Comparison of ENCODE assay signal across 24 cellular contexts in the genomic region with DNA sequence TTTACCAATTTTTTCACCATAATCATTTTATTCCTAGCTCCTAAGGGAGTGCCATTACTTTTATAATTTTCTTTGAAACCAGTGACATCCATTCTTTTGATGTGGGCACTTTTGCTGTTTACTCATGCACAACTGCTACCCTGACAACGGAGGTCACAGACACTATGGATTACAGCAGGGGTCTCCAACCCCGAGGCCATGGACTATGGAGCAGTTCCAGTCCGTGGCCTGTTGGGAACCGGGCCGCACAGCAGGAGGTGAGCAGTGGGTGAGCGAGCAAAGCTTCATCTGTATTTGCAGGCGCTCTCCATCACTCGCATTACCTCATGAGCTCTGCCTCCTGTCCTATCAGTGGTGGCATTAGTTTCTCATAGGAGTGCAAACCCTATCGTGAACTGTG.
"Had no signal": no experiment of that assay in that cellular context is flagged by ENCODE, and none has a peak within 500 bp of the region (broad histone marks: within the 10 kb centered on the region; RNA-seq: fewer than 3 reads in every experiment).

No MANE protein-coding gene starts in this region.

- ATAC-seq: activated naive CD4-positive, alpha-beta T cell treated with anti-CD3 and anti-CD28 coated beads, Interleukin-2, amount 50 U/mL, for 72 hours; left colon; right cardiac atrium; stimulated activated naive CD8-positive, alpha-beta T cell treated with anti-CD3 and anti-CD28 coated beads, Interleukin-15, amount 100 ng/mL, for 72 hours; T-cell had no signal

- FAIRE-seq: small intestine had no signal

- H3K4me1 ChIP-seq: transverse colon, vagina had no signal

- H3K4me3 Mint-ChIP-seq: activated CD4-positive, alpha-beta T cell treated with anti-CD3 and anti-CD28 coated beads, Interleukin-2, amount 10 ng/mL, durations not matched to agents 7 days and 5 days; mesothelial cell of epicardium; nephron; stimulated activated naive CD8-positive, alpha-beta T cell treated with anti-CD3 and anti-CD28 coated beads, Interleukin-15, amount 100 ng/mL, for 72 hours; T-cell had no signal

- H3K36me3 ChIP-seq: prostate gland had no signal

- H3K27me3 Mint-ChIP-seq: activated CD4-positive, alpha-beta T cell treated with anti-CD3 and anti-CD28 coated beads, Interleukin-2, amount 10 ng/mL, durations not matched to agents 7 days and 5 days; stimulated activated naive CD8-positive, alpha-beta T cell treated with anti-CD3 and anti-CD28 coated beads, Interleukin-15, amount 100 ng/mL, for 72 hours; T-cell had no signal

- H3K9me3 Mint-ChIP-seq: activated CD4-positive, alpha-beta T cell treated with anti-CD3 and anti-CD28 coated beads, Interleukin-2, amount 10 ng/mL, durations not matched to agents 7 days and 5 days; activated naive CD4-positive, alpha-beta T cell treated with anti-CD3 and anti-CD28 coated beads, Interleukin-2, amount 50 U/mL, for 72 hours; nephron; stimulated activated naive CD8-positive, alpha-beta T cell treated with anti-CD3 and anti-CD28 coated beads, Interleukin-15, amount 100 ng/mL, for 72 hours; T-cell had no signal

- DNase-seq: activated CD4-positive, alpha-beta T cell treated with anti-CD3 and anti-CD28 coated beads, Interleukin-2, amount 10 ng/mL, durations not matched to agents 7 days and 5 days; activated CD8-positive, alpha-beta memory T cell treated with anti-CD3 and anti-CD28 coated beads for 24 hours; activated CD8-positive, alpha-beta memory T cell treated with anti-CD3 and anti-CD28 coated beads, Interleukin-2, amount 50 U/mL, for 48 hours; activated gamma-delta T cell; adrenal gland; dorsolateral prefrontal cortex; foreskin fibroblast; left colon; small intestine; stimulated activated CD4-positive, alpha-beta T cell treated with anti-CD3 and anti-CD28 coated beads, Interleukin-15, amount 100 ng/mL, for 24 hours; stimulated activated CD4-positive, alpha-beta T cell treated with anti-CD3 and anti-CD28 coated beads, Interleukin-4, amount 100 ng/mL, for 1 hour; stimulated activated naive CD8-positive, alpha-beta T cell treated with anti-CD3 and anti-CD28 coated beads, Interleukin-15, amount 100 ng/mL, for 72 hours; T-cell; transverse colon had no signal

- H3K27me3 ChIP-seq: adrenal gland, cardiac muscle cell, dorsolateral prefrontal cortex, suprapubic skin, transverse colon, vagina had no signal

- H3K4me1 Mint-ChIP-seq: nephron had no signal

- H3K27ac ChIP-seq: adrenal gland, cardiac muscle cell, dorsolateral prefrontal cortex, epithelial cell of prostate, prostate gland, suprapubic skin, transverse colon, vagina had no signal

- H3K27ac Mint-ChIP-seq: activated CD4-positive, alpha-beta T cell treated with anti-CD3 and anti-CD28 coated beads, Interleukin-2, amount 10 ng/mL, durations not matched to agents 7 days and 5 days; activated naive CD4-positive, alpha-beta T cell treated with anti-CD3 and anti-CD28 coated beads, Interleukin-2, amount 50 U/mL, for 72 hours; mesothelial cell of epicardium; nephron; stimulated activated naive CD8-positive, alpha-beta T cell treated with anti-CD3 and anti-CD28 coated beads, Interleukin-15, amount 100 ng/mL, for 72 hours had no signal

- H3K4me3 ChIP-seq: adrenal gland, cardiac muscle cell, dorsolateral prefrontal cortex, lung, prostate gland, suprapubic skin, transverse colon, vagina had no signal

- H3K9me3 ChIP-seq: adrenal gland, prostate gland, suprapubic skin, transverse colon, vagina had no signal
